Comparison of ENCODE assay signal across 8 cellular contexts in genomic region chr12:89529738-89530137, GRCh38. TPM values are rescaled to one million over a fixed set of nuclear protein-coding genes. Genes with fewer than 3 reads are reported as not detected.
DNase-seq lines count a peak whose midpoint lies in the region; ATAC-seq and TF ChIP-seq lines count a peak whose summit lies in the region.

No MANE protein-coding gene starts in this region.

- no peaks in the 10 kb centered on the region for H3K27me3 ChIP-seq in tibial nerve

- no peaks in the 10 kb centered on the region for H3K36me3 ChIP-seq in tibial nerve

- peak; percentile 52 for DNase-seq in DMS153 treated with DMSO at 0.1 percent for 48 hours (lab: John Stamatoyannopoulos, UW; ENCODE audit: unreplicated experiment)
- peak; percentile 2 for DNase-seq in NCI-H1436 treated with DMSO at 0.1 percent for 48 hours (lab: John Stamatoyannopoulos, UW)
- DNase-seq in immature natural killer cell: peak; percentile 44 to 59 (median 54)
- DNase-seq in tibial nerve (ENCODE audit: low spot score in 2 of 2): no peak
- DNase-seq in activated CD4-positive, CD25-positive, alpha-beta regulatory T cell treated with anti-CD3 and anti-CD28 coated beads, Interleukin-2, amount 50 U/mL, for 72 hours: no peak

- TF ChIP-seq EP300 in tibial nerve (IDR thresholded peaks at IDR 0.05): no peak

- peak overlapping the region in 1 of 6 donors; percentile 55 for H3K27ac Mint-ChIP-seq in immature natural killer cell

- H3K9me3 ChIP-seq in tibial nerve: no peaks in the 10 kb centered on the region

- H3K27ac ChIP-seq in tibial nerve: no peak overlapping the region

- TF ChIP-seq POLR2A in tibial nerve (IDR thresholded peaks at IDR 0.05): no peak

- H3K27me3 Mint-ChIP-seq in immature natural killer cell (ENCODE audit: low read depth in 3 of 3): peaks cover 0 to 4% (median 0%) of the 10 kb centered on the region in 3 donors

- ATAC-seq in GM19351 (IDR thresholded peaks at IDR 0.05; ENCODE audit: unreplicated experiment) (peak; percentile 21), HG03045 (IDR thresholded peaks at IDR 0.05; ENCODE audit: unreplicated experiment) (no peak)

- no peak overlapping the region for H3K4me3 Mint-ChIP-seq in immature natural killer cell

- WGBS in tibial nerve, 2 donors: 3 to 14% methylated on average over 1 of the region's 1 CpG

- TF ChIP-seq CTCF in WI38 (IDR thresholded peaks at IDR 0.05; ENCODE audit: low read depth, low read length) (peak; percentile 33; the same call in 1 of the 2 replicates), tibial nerve (IDR thresholded peaks at IDR 0.05) (peak; percentile 64 to 77 (median 65))

- no peaks in the 10 kb centered on the region for H3K9me3 Mint-ChIP-seq in immature natural killer cell

- peaks cover 0 to 19% (median 4%) of the 10 kb centered on the region in 4 donors for H3K4me1 ChIP-seq in tibial nerve

- peaks cover 3 to 4% (median 4%) of the 10 kb centered on the region in 3 donors for H3K36me3 Mint-ChIP-seq in immature natural killer cell

- H3K4me3 ChIP-seq in WI38 (ENCODE audit: low read depth, low read length) (no peak overlapping the region), tibial nerve (no peak overlapping the region)

- peaks cover 21 to 25% of the 10 kb centered on the region in 2 donors for H3K4me1 Mint-ChIP-seq in immature natural killer cell

RNA-seq across cellular contexts. Expression of gene POC1B, which starts 3.9 kb away (rescaled TPM):
- 10 to 100 TPM; 57.0 to 85.1 (median 57.9) TPM for polyA plus RNA-seq in immature natural killer cell
- total RNA-seq in tibial nerve: 10 to 100 TPM; 22.7 to 38.7 (median 25.1) TPM

RNA-seq across cellular contexts. Expression of gene GALNT4, which starts 5.1 kb away (rescaled TPM):
- 1 to 10 TPM; 3.4 to 9.7 (median 3.6) TPM for polyA plus RNA-seq in immature natural killer cell
- total RNA-seq in tibial nerve: 1 to 10 TPM; 2.7 to 5.9 (median 5.0) TPM

Comparison
In these comparisons a context has a peak if more than half of its experiments do, and no peak if none do; other contexts are left out.
1. DNase-seq: peak in DMS153 treated with DMSO at 0.1 percent for 48 hours (single experiment), NCI-H1436 treated with DMSO at 0.1 percent for 48 hours (single experiment) and immature natural killer cell (3 of 3); none in tibial nerve (0 of 2) and activated CD4-positive, CD25-positive, alpha-beta regulatory T cell treated with anti-CD3 and anti-CD28 coated beads, Interleukin-2, amount 50 U/mL, for 72 hours (single experiment).